In the genomic region with DNA sequence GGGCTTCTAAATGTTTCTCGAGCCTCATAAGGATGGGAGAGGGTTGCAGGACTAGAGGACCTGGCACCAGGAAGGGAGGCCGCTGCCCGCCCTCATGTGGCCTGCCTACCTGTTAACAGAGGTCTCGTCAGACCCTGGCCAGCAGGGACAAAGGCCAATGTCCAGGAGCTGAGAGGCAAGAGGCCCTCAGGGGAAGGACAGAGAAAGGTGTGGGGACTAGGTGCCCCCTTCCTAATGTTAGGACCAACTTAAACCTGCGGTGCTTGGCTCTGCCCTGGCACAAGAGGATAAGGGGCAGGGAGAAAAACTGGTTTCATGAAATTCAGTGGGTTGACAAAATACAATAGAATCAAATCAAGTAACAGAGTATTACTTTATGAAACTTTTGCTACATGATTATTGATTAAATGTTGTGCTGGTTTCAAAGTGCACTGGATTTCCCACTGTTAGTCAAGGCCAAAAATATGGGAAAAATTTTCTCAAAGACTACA, we compare ENCODE assay signal across 1 cellular context.
TF ChIP-seq lines count a peak whose summit lies in the region.

No MANE protein-coding gene starts in this region.

TF ChIP-seq in HepG2, 621 proteins besides CTCF, POLR2A, EP300 and RAD21 (continued from another document and continues in another):
- TF ChIP-seq SYNCRIP (IDR thresholded peaks at IDR 0.05; ENCODE audit: insufficient read depth, low read depth, low read length) (no peak), NFE2L2 (IDR thresholded peaks at IDR 0.05; ENCODE audit: low read length) (no peak), ZZZ3 (CRISPR knock-in tag; IDR thresholded peaks at IDR 0.05; ENCODE audit: borderline replicate concordance) (no peak), ZMYM4 (CRISPR knock-in tag; IDR thresholded peaks at IDR 0.05) (no peak), SRSF9 (IDR thresholded peaks at IDR 0.05; ENCODE audit: borderline replicate concordance, insufficient read depth, low read depth, low read length, poor library complexity, severe bottlenecking) (no peak), TRIM24 (CRISPR knock-in tag; IDR thresholded peaks at IDR 0.05) (no peak), CBFB (CRISPR knock-in tag; IDR thresholded peaks at IDR 0.05) (no peak), ZFP41 (CRISPR knock-in tag; IDR thresholded peaks at IDR 0.05; ENCODE audit: borderline replicate concordance) (no peak), CREB1 (IDR thresholded peaks at IDR 0.05) (no peak), CREB1 (CRISPR knock-in tag; IDR thresholded peaks at IDR 0.05) (no peak), SMARCE1 (IDR thresholded peaks at IDR 0.05; ENCODE audit: borderline replicate concordance) (no peak), MED1 (CRISPR knock-in tag; IDR thresholded peaks at IDR 0.05) (0 out of 2 replicates have a peak, but pooled peaks have one; percentile 22), ZNF513 (CRISPR knock-in tag; conservative IDR thresholded peaks at IDR 0.05) (no peak), ZNF256 (CRISPR knock-in tag; conservative IDR thresholded peaks at IDR 0.05) (no peak), JUND (CRISPR knock-in tag; IDR thresholded peaks at IDR 0.05) (no peak), HCFC1 (IDR thresholded peaks at IDR 0.05; ENCODE audit: low read depth, low read length) (no peak), MTA1 (CRISPR knock-in tag; IDR thresholded peaks at IDR 0.05; ENCODE audit: borderline replicate concordance) (0 out of 2 replicates have a peak, but pooled peaks have one; percentile 41), RERE (CRISPR knock-in tag; IDR thresholded peaks at IDR 0.05; ENCODE audit: low read depth) (no peak), ZBTB34 (CRISPR knock-in tag; IDR thresholded peaks at IDR 0.05) (no peak), MYPOP (CRISPR knock-in tag; IDR thresholded peaks at IDR 0.05) (no peak), MAX (IDR thresholded peaks at IDR 0.05) (no peak; the same call in 1 of the 2 replicates), PHF21A (CRISPR knock-in tag; IDR thresholded peaks at IDR 0.05) (peak; percentile 36; the same call in 1 of the 2 replicates)
- TF ChIP-seq, protein P1, sequence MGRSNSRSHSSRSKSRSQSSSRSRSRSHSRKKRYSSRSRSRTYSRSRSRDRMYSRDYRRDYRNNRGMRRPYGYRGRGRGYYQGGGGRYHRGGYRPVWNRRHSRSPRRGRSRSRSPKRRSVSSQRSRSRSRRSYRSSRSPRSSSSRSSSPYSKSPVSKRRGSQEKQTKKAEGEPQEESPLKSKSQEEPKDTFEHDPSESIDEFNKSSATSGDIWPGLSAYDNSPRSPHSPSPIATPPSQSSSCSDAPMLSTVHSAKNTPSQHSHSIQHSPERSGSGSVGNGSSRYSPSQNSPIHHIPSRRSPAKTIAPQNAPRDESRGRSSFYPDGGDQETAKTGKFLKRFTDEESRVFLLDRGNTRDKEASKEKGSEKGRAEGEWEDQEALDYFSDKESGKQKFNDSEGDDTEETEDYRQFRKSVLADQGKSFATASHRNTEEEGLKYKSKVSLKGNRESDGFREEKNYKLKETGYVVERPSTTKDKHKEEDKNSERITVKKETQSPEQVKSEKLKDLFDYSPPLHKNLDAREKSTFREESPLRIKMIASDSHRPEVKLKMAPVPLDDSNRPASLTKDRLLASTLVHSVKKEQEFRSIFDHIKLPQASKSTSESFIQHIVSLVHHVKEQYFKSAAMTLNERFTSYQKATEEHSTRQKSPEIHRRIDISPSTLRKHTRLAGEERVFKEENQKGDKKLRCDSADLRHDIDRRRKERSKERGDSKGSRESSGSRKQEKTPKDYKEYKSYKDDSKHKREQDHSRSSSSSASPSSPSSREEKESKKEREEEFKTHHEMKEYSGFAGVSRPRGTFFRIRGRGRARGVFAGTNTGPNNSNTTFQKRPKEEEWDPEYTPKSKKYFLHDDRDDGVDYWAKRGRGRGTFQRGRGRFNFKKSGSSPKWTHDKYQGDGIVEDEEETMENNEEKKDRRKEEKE (IDR thresholded peaks at IDR 0.05), result no peak
- TF ChIP-seq, protein P2, sequence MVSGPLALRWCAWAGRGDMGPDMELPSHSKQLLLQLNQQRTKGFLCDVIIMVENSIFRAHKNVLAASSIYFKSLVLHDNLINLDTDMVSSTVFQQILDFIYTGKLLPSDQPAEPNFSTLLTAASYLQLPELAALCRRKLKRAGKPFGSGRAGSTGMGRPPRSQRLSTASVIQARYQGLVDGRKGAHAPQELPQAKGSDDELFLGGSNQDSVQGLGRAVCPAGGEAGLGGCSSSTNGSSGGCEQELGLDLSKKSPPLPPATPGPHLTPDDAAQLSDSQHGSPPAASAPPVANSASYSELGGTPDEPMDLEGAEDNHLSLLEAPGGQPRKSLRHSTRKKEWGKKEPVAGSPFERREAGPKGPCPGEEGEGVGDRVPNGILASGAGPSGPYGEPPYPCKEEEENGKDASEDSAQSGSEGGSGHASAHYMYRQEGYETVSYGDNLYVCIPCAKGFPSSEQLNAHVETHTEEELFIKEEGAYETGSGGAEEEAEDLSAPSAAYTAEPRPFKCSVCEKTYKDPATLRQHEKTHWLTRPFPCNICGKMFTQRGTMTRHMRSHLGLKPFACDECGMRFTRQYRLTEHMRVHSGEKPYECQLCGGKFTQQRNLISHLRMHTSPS (CRISPR knock-in tag; IDR thresholded peaks at IDR 0.05; ENCODE audit: low read depth), result 0 out of 2 replicates have a peak, but pooled peaks have one; percentile 42
- TF ChIP-seq, protein P3, sequence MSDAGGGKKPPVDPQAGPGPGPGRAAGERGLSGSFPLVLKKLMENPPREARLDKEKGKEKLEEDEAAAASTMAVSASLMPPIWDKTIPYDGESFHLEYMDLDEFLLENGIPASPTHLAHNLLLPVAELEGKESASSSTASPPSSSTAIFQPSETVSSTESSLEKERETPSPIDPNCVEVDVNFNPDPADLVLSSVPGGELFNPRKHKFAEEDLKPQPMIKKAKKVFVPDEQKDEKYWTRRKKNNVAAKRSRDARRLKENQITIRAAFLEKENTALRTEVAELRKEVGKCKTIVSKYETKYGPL (CRISPR knock-in tag; IDR thresholded peaks at IDR 0.05), result no peak
- TF ChIP-seq, protein P4, sequence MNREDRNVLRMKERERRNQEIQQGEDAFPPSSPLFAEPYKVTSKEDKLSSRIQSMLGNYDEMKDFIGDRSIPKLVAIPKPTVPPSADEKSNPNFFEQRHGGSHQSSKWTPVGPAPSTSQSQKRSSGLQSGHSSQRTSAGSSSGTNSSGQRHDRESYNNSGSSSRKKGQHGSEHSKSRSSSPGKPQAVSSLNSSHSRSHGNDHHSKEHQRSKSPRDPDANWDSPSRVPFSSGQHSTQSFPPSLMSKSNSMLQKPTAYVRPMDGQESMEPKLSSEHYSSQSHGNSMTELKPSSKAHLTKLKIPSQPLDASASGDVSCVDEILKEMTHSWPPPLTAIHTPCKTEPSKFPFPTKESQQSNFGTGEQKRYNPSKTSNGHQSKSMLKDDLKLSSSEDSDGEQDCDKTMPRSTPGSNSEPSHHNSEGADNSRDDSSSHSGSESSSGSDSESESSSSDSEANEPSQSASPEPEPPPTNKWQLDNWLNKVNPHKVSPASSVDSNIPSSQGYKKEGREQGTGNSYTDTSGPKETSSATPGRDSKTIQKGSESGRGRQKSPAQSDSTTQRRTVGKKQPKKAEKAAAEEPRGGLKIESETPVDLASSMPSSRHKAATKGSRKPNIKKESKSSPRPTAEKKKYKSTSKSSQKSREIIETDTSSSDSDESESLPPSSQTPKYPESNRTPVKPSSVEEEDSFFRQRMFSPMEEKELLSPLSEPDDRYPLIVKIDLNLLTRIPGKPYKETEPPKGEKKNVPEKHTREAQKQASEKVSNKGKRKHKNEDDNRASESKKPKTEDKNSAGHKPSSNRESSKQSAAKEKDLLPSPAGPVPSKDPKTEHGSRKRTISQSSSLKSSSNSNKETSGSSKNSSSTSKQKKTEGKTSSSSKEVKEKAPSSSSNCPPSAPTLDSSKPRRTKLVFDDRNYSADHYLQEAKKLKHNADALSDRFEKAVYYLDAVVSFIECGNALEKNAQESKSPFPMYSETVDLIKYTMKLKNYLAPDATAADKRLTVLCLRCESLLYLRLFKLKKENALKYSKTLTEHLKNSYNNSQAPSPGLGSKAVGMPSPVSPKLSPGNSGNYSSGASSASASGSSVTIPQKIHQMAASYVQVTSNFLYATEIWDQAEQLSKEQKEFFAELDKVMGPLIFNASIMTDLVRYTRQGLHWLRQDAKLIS (CRISPR knock-in tag; IDR thresholded peaks at IDR 0.05), result no peak
- TF ChIP-seq, protein P5, sequence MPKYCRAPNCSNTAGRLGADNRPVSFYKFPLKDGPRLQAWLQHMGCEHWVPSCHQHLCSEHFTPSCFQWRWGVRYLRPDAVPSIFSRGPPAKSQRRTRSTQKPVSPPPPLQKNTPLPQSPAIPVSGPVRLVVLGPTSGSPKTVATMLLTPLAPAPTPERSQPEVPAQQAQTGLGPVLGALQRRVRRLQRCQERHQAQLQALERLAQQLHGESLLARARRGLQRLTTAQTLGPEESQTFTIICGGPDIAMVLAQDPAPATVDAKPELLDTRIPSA (CRISPR knock-in tag; IDR thresholded peaks at IDR 0.05; ENCODE audit: borderline replicate concordance), result no peak
